In the genomic region with DNA sequence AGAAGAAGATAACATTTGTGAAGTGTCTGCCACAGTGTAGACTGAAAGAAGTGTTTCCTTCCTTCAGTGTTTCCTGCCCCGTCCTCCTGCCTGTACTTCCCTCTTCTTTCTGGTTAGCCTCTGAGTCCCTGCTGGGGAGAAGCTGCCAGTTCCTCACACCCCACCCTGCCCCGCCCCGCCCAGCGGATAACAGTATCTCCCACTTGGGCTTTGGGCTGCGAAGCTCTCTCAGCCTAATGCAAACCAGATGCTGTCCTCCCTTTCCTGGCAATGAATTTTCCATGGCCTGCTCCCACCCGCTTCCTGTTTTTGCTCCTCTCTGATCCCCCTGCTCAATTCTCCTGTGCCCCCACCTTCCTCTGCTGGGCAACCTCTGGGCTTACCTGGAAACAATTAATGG, we compare ENCODE assay signal across 10 cellular contexts. TPM values are rescaled to one million over a fixed set of nuclear protein-coding genes. Genes with fewer than 3 reads are reported as not detected.
DNase-seq lines count a peak whose midpoint lies in the region; ATAC-seq and TF ChIP-seq lines count a peak whose summit lies in the region.
"Had no signal": no experiment of that assay in that cellular context is flagged by ENCODE, and none has a peak within 500 bp of the region (broad histone marks: within the 10 kb centered on the region; RNA-seq: fewer than 3 reads in every experiment).

No MANE protein-coding gene starts in this region.

- POLR2A ChIA-PET in activated B cell treated with CpG ODN at 0.5 μM for 24 hours (lab: Charles Lee): no interaction called here
- POLR2A ChIA-PET in activated CD4-positive, alpha-beta memory T cell treated with anti-CD3 and anti-CD28 coated beads, Interleukin-2, amount 10 ng/mL, durations not matched to agents 7 days and 5 days (lab: Charles Lee): no interaction called here

- no peaks in the 10 kb centered on the region for H3K9me3 Mint-ChIP-seq in activated B cell treated with CpG ODN at 0.5 μM for 24 hours
- H3K9me3 Mint-ChIP-seq in activated CD4-positive, alpha-beta memory T cell treated with anti-CD3 and anti-CD28 coated beads, Interleukin-2, amount 10 ng/mL, durations not matched to agents 7 days and 5 days: no peaks in the 10 kb centered on the region

- no peaks in the 10 kb centered on the region for H3K9me3 ChIP-seq in GM23248 (ENCODE audit: low read depth)
- H3K9me3 ChIP-seq in smooth muscle cell (replicated peaks; ENCODE audit: low read depth): no peaks in the 10 kb centered on the region

- no peaks in the 10 kb centered on the region for H3K9me2 ChIP-seq in GM23248 (ENCODE audit: insufficient read depth)

- H3K27me3 Mint-ChIP-seq in activated B cell treated with CpG ODN at 0.5 μM for 24 hours: peaks cover 31% of the 10 kb centered on the region
- peaks cover 37% of the 10 kb centered on the region for H3K27me3 Mint-ChIP-seq in activated CD4-positive, alpha-beta memory T cell treated with anti-CD3 and anti-CD28 coated beads, Interleukin-2, amount 10 ng/mL, durations not matched to agents 7 days and 5 days

- H3K4me1 ChIP-seq in GM23248 (ENCODE audit: insufficient read depth) (peaks cover 18% of the 10 kb centered on the region), smooth muscle cell (ENCODE audit: low read depth) (peaks cover 12% of the 10 kb centered on the region)

- no peaks in the 10 kb centered on the region for H3F3A ChIP-seq in GM23248 (ENCODE audit: insufficient read depth)
- H3F3A ChIP-seq in smooth muscle cell (ENCODE audit: low read depth): peaks cover 10% of the 10 kb centered on the region

- WGBS in GM23248 (ENCODE audit: low coverage in 1 of 2, low lambda C conversion rate in 2 of 2, missing lambda C conversion rate in 2 of 2), 2 experiments: 3 to 9% methylated on average over 3 to 6 of the region's 6 CpGs
- 5% methylated on average over 6 of the region's 6 CpGs for WGBS in smooth muscle cell (ENCODE audit: low lambda C conversion rate)

- H2AFZ ChIP-seq in GM23248 (peak overlapping the region; percentile 67), smooth muscle cell (ENCODE audit: low read depth) (no peak overlapping the region)

- no peaks in the 10 kb centered on the region for H3K36me3 Mint-ChIP-seq in activated B cell treated with CpG ODN at 0.5 μM for 24 hours (ENCODE audit: low read depth)
- H3K36me3 Mint-ChIP-seq in activated CD4-positive, alpha-beta memory T cell treated with anti-CD3 and anti-CD28 coated beads, Interleukin-2, amount 10 ng/mL, durations not matched to agents 7 days and 5 days (ENCODE audit: low read depth): no peaks in the 10 kb centered on the region

- CTCF ChIA-PET in activated B cell treated with CpG ODN at 0.5 μM for 24 hours (lab: Charles Lee): interaction anchor here (1.1 kb wide), 1 partner anchor 24 kb away, joined by 3 read pairs; no protein-coding TSS in a partner anchor
- CTCF ChIA-PET in activated CD4-positive, alpha-beta memory T cell treated with anti-CD3 and anti-CD28 coated beads, Interleukin-2, amount 10 ng/mL, durations not matched to agents 7 days and 5 days (lab: Charles Lee): interaction anchor here (0.8 to 1.0 kb wide), 2 partner anchors 25 to 160 kb away, joined by 3 to 4 read pairs; no protein-coding TSS in a partner anchor

- TF ChIP-seq CTCF in activated B cell treated with CpG ODN at 0.5 μM for 24 hours (IDR thresholded peaks at IDR 0.05): no peak
- TF ChIP-seq CTCF in smooth muscle cell (IDR thresholded peaks at IDR 0.05; ENCODE audit: borderline replicate concordance, insufficient read depth, poor library complexity, severe bottlenecking): no peak

- H3K4me3 ChIP-seq in GM23248 (no peak overlapping the region), smooth muscle cell (no peak overlapping the region)

- H3K4me3 Mint-ChIP-seq in activated B cell treated with CpG ODN at 0.5 μM for 24 hours: no peak overlapping the region
- no peak overlapping the region for H3K4me3 Mint-ChIP-seq in activated CD4-positive, alpha-beta memory T cell treated with anti-CD3 and anti-CD28 coated beads, Interleukin-2, amount 10 ng/mL, durations not matched to agents 7 days and 5 days

- ATAC-seq in activated B cell treated with CpG ODN at 0.5 μM for 24 hours (ENCODE audit: low read depth) (no peak), HG03095 (IDR thresholded peaks at IDR 0.05; ENCODE audit: unreplicated experiment) (no peak), GM21723 (IDR thresholded peaks at IDR 0.05; ENCODE audit: unreplicated experiment) (no peak), GM21381 (IDR thresholded peaks at IDR 0.05; ENCODE audit: unreplicated experiment) (no peak)

- H4K20me1 ChIP-seq in GM23248 (ENCODE audit: insufficient read depth) (no peaks in the 10 kb centered on the region), smooth muscle cell (ENCODE audit: low read depth) (no peaks in the 10 kb centered on the region)

- no peaks in the 10 kb centered on the region for H3K27me3 ChIP-seq in GM23248 (replicated peaks; ENCODE audit: insufficient read depth)
- no peaks in the 10 kb centered on the region for H3K27me3 ChIP-seq in smooth muscle cell (ENCODE audit: low read depth)

- peak overlapping the region; percentile 53 for H3K9ac ChIP-seq in GM23248
- peak overlapping the region; percentile 50 for H3K9ac ChIP-seq in smooth muscle cell (ENCODE audit: low read depth)

- H3K27ac ChIP-seq in GM23248: peak overlapping the region; percentile 34
- peak overlapping the region; percentile 89 for H3K27ac ChIP-seq in smooth muscle cell (ENCODE audit: low read depth)
- H3K27ac ChIP-seq: epithelial cell of prostate, VCaP had no signal

- H3K79me2 ChIP-seq in GM23248 (ENCODE audit: insufficient read depth) (no peaks in the 10 kb centered on the region), smooth muscle cell (ENCODE audit: low read depth) (no peaks in the 10 kb centered on the region)

- H3K27ac Mint-ChIP-seq in activated B cell treated with CpG ODN at 0.5 μM for 24 hours: peak overlapping the region; percentile 35
- H3K27ac Mint-ChIP-seq in activated CD4-positive, alpha-beta memory T cell treated with anti-CD3 and anti-CD28 coated beads, Interleukin-2, amount 10 ng/mL, durations not matched to agents 7 days and 5 days: no peak overlapping the region

- DNase-seq in GM23248: peak; percentile 85
- peak; percentile 12 for DNase-seq in activated B cell treated with CpG ODN at 0.5 μM for 24 hours
- DNase-seq in hepatic stellate cell (ENCODE audit: low spot score): peak; percentile 86
- no peak for DNase-seq in smooth muscle cell (lab: John Stamatoyannopoulos, UW; ENCODE audit: unreplicated experiment)
- DNase-seq in activated CD4-positive, alpha-beta memory T cell treated with anti-CD3 and anti-CD28 coated beads, Interleukin-2, amount 10 ng/mL, durations not matched to agents 7 days and 5 days: no peak

- intact Hi-C loops in activated B cell treated with CpG ODN at 0.5 μM for 24 hours (cut with micrococcal nuclease): no loop called here

- in situ Hi-C loops in GM23248 (cut with MboI): no loop called here

- H3K36me3 ChIP-seq in GM23248 (ENCODE audit: low read depth) (no peaks in the 10 kb centered on the region), smooth muscle cell (ENCODE audit: low read depth) (no peaks in the 10 kb centered on the region)

- peaks cover 14% of the 10 kb centered on the region for H3K4me1 Mint-ChIP-seq in activated B cell treated with CpG ODN at 0.5 μM for 24 hours
- peaks cover 8% of the 10 kb centered on the region for H3K4me1 Mint-ChIP-seq in activated CD4-positive, alpha-beta memory T cell treated with anti-CD3 and anti-CD28 coated beads, Interleukin-2, amount 10 ng/mL, durations not matched to agents 7 days and 5 days

- H3K4me2 ChIP-seq in GM23248 (ENCODE audit: unreplicated experiment) (peak overlapping the region; percentile 69), smooth muscle cell (peak overlapping the region; percentile 76)

RNA-seq across cellular contexts. Expression of gene RAB3IL1, which starts 5.2 kb away (rescaled TPM):
- 6.6 and 7.5 TPM in 2 replicates for total RNA-seq in GM23248 (2014; rRNA removed; shearing (Covaris generic))
- polyA plus RNA-seq in GM23248 (2016; fragmentation: Nextera tagmentation; extraction: Ambion mirVana) (2.8 and 3.3 TPM in 2 replicates), smooth muscle cell (9.8 and 11.6 TPM in 2 replicates)
- total RNA-seq in activated B cell treated with CpG ODN at 0.5 μM for 24 hours (not detected in 2 replicates), smooth muscle cell (4.8 and 4.9 TPM in 2 replicates)
- total RNA-seq in activated CD4-positive, alpha-beta memory T cell treated with anti-CD3 and anti-CD28 coated beads, Interleukin-2, amount 10 ng/mL, durations not matched to agents 7 days and 5 days: not detected

RNA-seq across cellular contexts. Expression of gene BEST1, which starts 27.6 kb away (rescaled TPM):
- 4.7 and 5.1 TPM in 2 replicates for total RNA-seq in GM23248 (2014; rRNA removed; shearing (Covaris generic))
- 3.1 and 3.9 TPM in 2 replicates for polyA plus RNA-seq in GM23248 (2016; fragmentation: Nextera tagmentation; extraction: Ambion mirVana)
- 0.16 and 0.44 TPM in 2 replicates for total RNA-seq in activated B cell treated with CpG ODN at 0.5 μM for 24 hours
- 2.4 and 2.6 TPM in 2 replicates for total RNA-seq in smooth muscle cell
- polyA plus RNA-seq in smooth muscle cell: 1.6 and 2.8 TPM in 2 replicates
- under 1 TPM; 0.25 to 0.30 TPM for total RNA-seq in activated CD4-positive, alpha-beta memory T cell treated with anti-CD3 and anti-CD28 coated beads, Interleukin-2, amount 10 ng/mL, durations not matched to agents 7 days and 5 days

RNA-seq across cellular contexts. Expression of gene FADS3, which starts 31.2 kb away (rescaled TPM):
- total RNA-seq in GM23248 (2014; rRNA removed; shearing (Covaris generic)): 203 and 272 TPM in 2 replicates
- 124 and 135 TPM in 2 replicates for polyA plus RNA-seq in GM23248 (2016; fragmentation: Nextera tagmentation; extraction: Ambion mirVana)
- total RNA-seq in activated B cell treated with CpG ODN at 0.5 μM for 24 hours: 121 and 135 TPM in 2 replicates
- total RNA-seq in smooth muscle cell: 6.7 and 8.9 TPM in 2 replicates
- polyA plus RNA-seq in smooth muscle cell: 13.8 and 28.9 TPM in 2 replicates
- total RNA-seq in activated CD4-positive, alpha-beta memory T cell treated with anti-CD3 and anti-CD28 coated beads, Interleukin-2, amount 10 ng/mL, durations not matched to agents 7 days and 5 days: 1 to 10 TPM; 5.2 to 5.4 TPM

RNA-seq across cellular contexts. Expression of gene FTH1, which starts 44.9 kb away (rescaled TPM):
- total RNA-seq in GM23248 (2014; rRNA removed; shearing (Covaris generic)): 393 and 473 TPM in 2 replicates
- polyA plus RNA-seq in GM23248 (2016; fragmentation: Nextera tagmentation; extraction: Ambion mirVana): 10,305 and 10,611 TPM in 2 replicates
- 865 and 906 TPM in 2 replicates for total RNA-seq in activated B cell treated with CpG ODN at 0.5 μM for 24 hours
- 903 and 1,173 TPM in 2 replicates for total RNA-seq in smooth muscle cell
- polyA plus RNA-seq in smooth muscle cell: 6,048 and 7,176 TPM in 2 replicates
- total RNA-seq in activated CD4-positive, alpha-beta memory T cell treated with anti-CD3 and anti-CD28 coated beads, Interleukin-2, amount 10 ng/mL, durations not matched to agents 7 days and 5 days: 1,000 to 10,000 TPM; 1,164 to 1,189 TPM

Comparison
In these comparisons a context has a peak if more than half of its experiments do, and no peak if none do; other contexts are left out.
1. DNase-seq: peak in GM23248 (single experiment), activated B cell treated with CpG ODN at 0.5 μM for 24 hours (single experiment) and hepatic stellate cell (single experiment); none in smooth muscle cell (single experiment) and activated CD4-positive, alpha-beta memory T cell treated with anti-CD3 and anti-CD28 coated beads, Interleukin-2, amount 10 ng/mL, durations not matched to agents 7 days and 5 days (single experiment).
2. RNA of gene FADS3, which starts 31.2 kb away (total RNA-seq): 203 to 272 TPM in GM23248 and 121 to 135 TPM in activated B cell treated with CpG ODN at 0.5 μM for 24 hours; 6.7 to 8.9 TPM in smooth muscle cell and 5.2 to 5.4 TPM in activated CD4-positive, alpha-beta memory T cell treated with anti-CD3 and anti-CD28 coated beads, Interleukin-2, amount 10 ng/mL, durations not matched to agents 7 days and 5 days; every median in the first group is over 10 times any median in the second.